15 cellular contexts compared by ENCODE assay signal in genomic region chr2:202158796-202159195, GRCh38.
A peak's percentile ranks its signal among the peaks of the same experiment; 100 is the strongest.
DNase-seq lines count a peak whose midpoint lies in the region; ATAC-seq and TF ChIP-seq lines count a peak whose summit lies in the region.
"Had no signal": no experiment of that assay in that cellular context is flagged by ENCODE, and none has a peak within 500 bp of the region (broad histone marks: within the 10 kb centered on the region; RNA-seq: fewer than 3 reads in every experiment).

No MANE protein-coding gene starts in this region.

- TF ChIP-seq EP300 in stomach (IDR thresholded peaks at IDR 0.05) (no peak), gastroesophageal sphincter (IDR thresholded peaks at IDR 0.05) (no peak)

- no peak overlapping the region for H2BK15ac ChIP-seq in neuronal stem cell (ENCODE audit: low read length)

- no peak overlapping the region for H3K23ac ChIP-seq in neuronal stem cell (ENCODE audit: low read depth, low read length, poor library complexity)

- no peaks in the 10 kb centered on the region for H3K27me3 ChIP-seq in heart left ventricle
- H3K27me3 ChIP-seq in stomach, result no peaks in the 10 kb centered on the region
- peaks cover 0 to 7% (median 0%) of the 10 kb centered on the region in 3 experiments for H3K27me3 ChIP-seq in neuronal stem cell (ENCODE audit: control insufficient read depth in 3 of 3, insufficient read depth in 3 of 3, low read depth in 1 of 3, low read length in 3 of 3)
- no peaks in the 10 kb centered on the region for H3K27me3 ChIP-seq in gastroesophageal sphincter

- H3K9me3 ChIP-seq in heart left ventricle (no peaks in the 10 kb centered on the region), stomach (no peaks in the 10 kb centered on the region), neuronal stem cell (replicated peaks in 1 of 2; ENCODE audit: control insufficient read depth in 2 of 2, insufficient read depth in 1 of 2, low read depth in 1 of 2, low read length in 2 of 2) (no peaks in the 10 kb centered on the region), gastroesophageal sphincter (no peaks in the 10 kb centered on the region)

- H3K4me1 ChIP-seq in heart left ventricle (peaks cover 0 to 12% (median 5%) of the 10 kb centered on the region in 12 donors), stomach (peaks cover 0 to 8% (median 0%) of the 10 kb centered on the region in 4 donors), neuronal stem cell (ENCODE audit: control insufficient read depth in 2 of 2, insufficient read depth in 1 of 2, low read depth in 1 of 2, low read length in 2 of 2) (peaks cover 0 to under 1% of the 10 kb centered on the region in 2 donors), gastroesophageal sphincter (peaks cover 0 to 13% (median 0%) of the 10 kb centered on the region in 3 donors)

- no peak overlapping the region for H4K8ac ChIP-seq in neuronal stem cell (ENCODE audit: low read depth, low read length)

- no peak overlapping the region for H3K4me3 ChIP-seq in AG10803 (ENCODE audit: low read length)
- no peak overlapping the region for H3K4me3 ChIP-seq in HFF-Myc (replicated peaks; ENCODE audit: low read depth, low read length)
- H3K4me3 ChIP-seq in heart left ventricle, result no peak overlapping the region
- H3K4me3 ChIP-seq in stomach, result no peak overlapping the region
- no peak overlapping the region for H3K4me3 ChIP-seq in neuronal stem cell (ENCODE audit: low read length in 2 of 2)
- H3K4me3 ChIP-seq in gastroesophageal sphincter, result no peak overlapping the region
- H3K4me3 ChIP-seq: lung, skin epidermis had no signal

- no peak overlapping the region for H2BK12ac ChIP-seq in neuronal stem cell (ENCODE audit: low read length)

- H4K91ac ChIP-seq in neuronal stem cell (ENCODE audit: low read depth, low read length, poor library complexity), result no peak overlapping the region

- no peak overlapping the region for H3K18ac ChIP-seq in neuronal stem cell (ENCODE audit: low read length)

- H3K4ac ChIP-seq in neuronal stem cell (ENCODE audit: low read length), result no peak overlapping the region

- peak; percentile 62 for TF ChIP-seq CTCF in AG10803 (conservative IDR thresholded peaks at IDR 0.05; ENCODE audit: low read length)
- peak; percentile 33 for TF ChIP-seq CTCF in HFF-Myc (IDR thresholded peaks at IDR 0.05; ENCODE audit: low read depth, low read length, missing control alignments)
- TF ChIP-seq CTCF in heart left ventricle (IDR thresholded peaks at IDR 0.05), result peak in 7 of 12 donors; percentile 21 to 43 (median 32)
- TF ChIP-seq CTCF in stomach (IDR thresholded peaks at IDR 0.05), result no peak
- TF ChIP-seq CTCF in gastroesophageal sphincter (IDR thresholded peaks at IDR 0.05), result peak in 2 of 4 experiments; percentile 32 to 40

- intact Hi-C loops in heart left ventricle (cut with DNase I) (loop anchor here in 2 of 10 donors (5.0 to 10.0 kb wide), 2 partner anchors 94 to 121 kb away; no protein-coding TSS in a partner anchor), stomach (cut with DNase I; ENCODE audit: low total_unique reads) (no loop called here)

- H2AFZ ChIP-seq in neuronal stem cell (ENCODE audit: low read length), result no peak overlapping the region

- H3K27ac ChIP-seq in heart left ventricle (no peak overlapping the region), stomach (no peak overlapping the region), neuronal stem cell (replicated peaks; ENCODE audit: low read length) (no peak overlapping the region), gastroesophageal sphincter (no peak overlapping the region)
- H3K27ac ChIP-seq: skin epidermis had no signal

- DNase-seq in AG10803 (ENCODE audit: low read depth) (peak; percentile 48), HFF-Myc (ENCODE audit: extremely low read depth, low read depth) (no peak), SW480 (ENCODE audit: low spot score) (peak; percentile 13), heart left ventricle (no peak), stomach (no peak), neuronal stem cell (ENCODE audit: low spot score) (no peak)
- DNase-seq: activated CD4-positive, alpha-beta T cell treated with anti-CD3 and anti-CD28 coated beads, Interleukin-2, amount 50 U/mL, for 48 hours; activated naive CD4-positive, alpha-beta T cell treated with anti-CD3 and anti-CD28 coated beads, Interleukin-2, amount 50 U/mL, for 16 hours; CD8-positive, alpha-beta memory T cell; effector memory CD8-positive, alpha-beta T cell; NCI-H1105 had no signal

- no peak overlapping the region for H2AK5ac ChIP-seq in neuronal stem cell (ENCODE audit: low read depth, low read length)

- no peak for TF ChIP-seq POLR2A in heart left ventricle (IDR thresholded peaks at IDR 0.05)
- no peak for TF ChIP-seq POLR2A in stomach (IDR thresholded peaks at IDR 0.05)
- no peak for TF ChIP-seq POLR2A in gastroesophageal sphincter (IDR thresholded peaks at IDR 0.05)

- H3K14ac ChIP-seq in neuronal stem cell (ENCODE audit: low read length), result no peak overlapping the region

- H2BK5ac ChIP-seq in neuronal stem cell (ENCODE audit: low read length), result no peak overlapping the region

- H3K79me1 ChIP-seq in neuronal stem cell (ENCODE audit: low read depth, low read length), result no peaks in the 10 kb centered on the region

- ATAC-seq in heart left ventricle (peak in 3 of 4 donors; percentile 48 to 61 (median 52)), GM21576 (IDR thresholded peaks at IDR 0.05; ENCODE audit: unreplicated experiment) (no peak), gastroesophageal sphincter (no peak)
- ATAC-seq: effector memory CD8-positive, alpha-beta T cell had no signal

- no peaks in the 10 kb centered on the region for H3K36me3 ChIP-seq in heart left ventricle
- H3K36me3 ChIP-seq in stomach, result no peaks in the 10 kb centered on the region
- no peaks in the 10 kb centered on the region for H3K36me3 ChIP-seq in neuronal stem cell (replicated peaks in 1 of 2; ENCODE audit: control insufficient read depth in 2 of 2, insufficient read depth in 2 of 2, low read length in 2 of 2)
- no peaks in the 10 kb centered on the region for H3K36me3 ChIP-seq in gastroesophageal sphincter

- H3K9ac ChIP-seq in neuronal stem cell (ENCODE audit: low read depth, low read length, poor library complexity), result no peak overlapping the region

- WGBS in heart left ventricle, 4 donors, result 72 to 79% (median 75%) methylated on average over 4 to 5 of the region's 5 CpGs
- 43 to 57% (median 49%) methylated on average over 5 of the region's 5 CpGs for WGBS in stomach, 5 donors
- no CpG with 5 or more reads among the region's 5 CpGs for WGBS in neuronal stem cell (ENCODE audit: extremely low coverage in 2 of 2, insufficient read length in 2 of 2, insufficient replicate concordance in 1 of 2), 2 donors
- WGBS in gastroesophageal sphincter (ENCODE audit: low coverage in 1 of 2), 2 donors, result 50% methylated on average over 2 of the region's 5 CpGs; no CpG with 5 or more reads in 1 of the 2 donors

- H2BK120ac ChIP-seq in neuronal stem cell (ENCODE audit: low read depth, low read length), result no peak overlapping the region

- H3K4me2 ChIP-seq in neuronal stem cell (ENCODE audit: insufficient read depth, low read length, poor library complexity, severe bottlenecking), result no peak overlapping the region

Comparison
In these comparisons a context has a peak if more than half of its experiments do, and no peak if none do; other contexts are left out.
1. DNase-seq: peak in AG10803 (single experiment) and SW480 (single experiment); none in HFF-Myc (single experiment), heart left ventricle (0 of 5), stomach (single experiment) and neuronal stem cell (single experiment).
2. CTCF ChIP-seq: peak in AG10803 (single experiment), HFF-Myc (single experiment) and heart left ventricle (7 of 12); none in stomach (0 of 7).
3. ATAC-seq: peak in heart left ventricle (3 of 4); none in GM21576 (single experiment) and gastroesophageal sphincter (single experiment).